Comparison of ENCODE assay signal across 1 cellular context in genomic region chr12:118821386-118821928, GRCh38.
TF ChIP-seq lines count a peak whose summit lies in the region.

No MANE protein-coding gene starts in this region.

TF ChIP-seq in SK-N-SH, 30 proteins besides CTCF, POLR2A, EP300 and RAD21 (continued from another document):
- TF ChIP-seq, protein P1, sequence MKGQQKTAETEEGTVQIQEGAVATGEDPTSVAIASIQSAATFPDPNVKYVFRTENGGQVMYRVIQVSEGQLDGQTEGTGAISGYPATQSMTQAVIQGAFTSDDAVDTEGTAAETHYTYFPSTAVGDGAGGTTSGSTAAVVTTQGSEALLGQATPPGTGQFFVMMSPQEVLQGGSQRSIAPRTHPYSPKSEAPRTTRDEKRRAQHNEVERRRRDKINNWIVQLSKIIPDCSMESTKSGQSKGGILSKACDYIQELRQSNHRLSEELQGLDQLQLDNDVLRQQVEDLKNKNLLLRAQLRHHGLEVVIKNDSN (IDR thresholded peaks at IDR 0.05; ENCODE audit: borderline replicate concordance, low read depth): no peak
- TF ChIP-seq SIN3A (IDR thresholded peaks at IDR 0.05; ENCODE audit: borderline replicate concordance, low read depth, low read length): no peak
- TF ChIP-seq MEF2A (IDR thresholded peaks at IDR 0.05; ENCODE audit: borderline replicate concordance, low read depth): no peak
- TF ChIP-seq FOXM1 (IDR thresholded peaks at IDR 0.05; ENCODE audit: low read depth): no peak
- TF ChIP-seq, protein P2, sequence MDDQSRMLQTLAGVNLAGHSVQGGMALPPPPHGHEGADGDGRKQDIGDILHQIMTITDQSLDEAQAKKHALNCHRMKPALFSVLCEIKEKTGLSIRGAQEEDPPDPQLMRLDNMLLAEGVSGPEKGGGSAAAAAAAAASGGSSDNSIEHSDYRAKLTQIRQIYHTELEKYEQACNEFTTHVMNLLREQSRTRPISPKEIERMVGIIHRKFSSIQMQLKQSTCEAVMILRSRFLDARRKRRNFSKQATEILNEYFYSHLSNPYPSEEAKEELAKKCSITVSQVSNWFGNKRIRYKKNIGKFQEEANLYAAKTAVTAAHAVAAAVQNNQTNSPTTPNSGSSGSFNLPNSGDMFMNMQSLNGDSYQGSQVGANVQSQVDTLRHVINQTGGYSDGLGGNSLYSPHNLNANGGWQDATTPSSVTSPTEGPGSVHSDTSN (IDR thresholded peaks at IDR 0.05): no peak
- no peak for TF ChIP-seq TCF12 (IDR thresholded peaks at IDR 0.05)
TF ChIP-seq in SK-N-SH: peak in this region for 0.
